Comparison of ENCODE assay signal across 1 cellular context in genomic region chr4:119162174-119162573, GRCh38.
TF ChIP-seq lines count a peak whose summit lies in the region.

No MANE protein-coding gene starts in this region.

TF ChIP-seq in GM23338, 12 proteins besides CTCF, POLR2A, EP300 and RAD21 (continued from another document):
- no peak for TF ChIP-seq ZNF462 (CRISPR knock-in tag; IDR thresholded peaks at IDR 0.05)
- TF ChIP-seq ZNF114 (CRISPR knock-in tag; IDR thresholded peaks at IDR 0.05): no peak
- TF ChIP-seq, protein P1, sequence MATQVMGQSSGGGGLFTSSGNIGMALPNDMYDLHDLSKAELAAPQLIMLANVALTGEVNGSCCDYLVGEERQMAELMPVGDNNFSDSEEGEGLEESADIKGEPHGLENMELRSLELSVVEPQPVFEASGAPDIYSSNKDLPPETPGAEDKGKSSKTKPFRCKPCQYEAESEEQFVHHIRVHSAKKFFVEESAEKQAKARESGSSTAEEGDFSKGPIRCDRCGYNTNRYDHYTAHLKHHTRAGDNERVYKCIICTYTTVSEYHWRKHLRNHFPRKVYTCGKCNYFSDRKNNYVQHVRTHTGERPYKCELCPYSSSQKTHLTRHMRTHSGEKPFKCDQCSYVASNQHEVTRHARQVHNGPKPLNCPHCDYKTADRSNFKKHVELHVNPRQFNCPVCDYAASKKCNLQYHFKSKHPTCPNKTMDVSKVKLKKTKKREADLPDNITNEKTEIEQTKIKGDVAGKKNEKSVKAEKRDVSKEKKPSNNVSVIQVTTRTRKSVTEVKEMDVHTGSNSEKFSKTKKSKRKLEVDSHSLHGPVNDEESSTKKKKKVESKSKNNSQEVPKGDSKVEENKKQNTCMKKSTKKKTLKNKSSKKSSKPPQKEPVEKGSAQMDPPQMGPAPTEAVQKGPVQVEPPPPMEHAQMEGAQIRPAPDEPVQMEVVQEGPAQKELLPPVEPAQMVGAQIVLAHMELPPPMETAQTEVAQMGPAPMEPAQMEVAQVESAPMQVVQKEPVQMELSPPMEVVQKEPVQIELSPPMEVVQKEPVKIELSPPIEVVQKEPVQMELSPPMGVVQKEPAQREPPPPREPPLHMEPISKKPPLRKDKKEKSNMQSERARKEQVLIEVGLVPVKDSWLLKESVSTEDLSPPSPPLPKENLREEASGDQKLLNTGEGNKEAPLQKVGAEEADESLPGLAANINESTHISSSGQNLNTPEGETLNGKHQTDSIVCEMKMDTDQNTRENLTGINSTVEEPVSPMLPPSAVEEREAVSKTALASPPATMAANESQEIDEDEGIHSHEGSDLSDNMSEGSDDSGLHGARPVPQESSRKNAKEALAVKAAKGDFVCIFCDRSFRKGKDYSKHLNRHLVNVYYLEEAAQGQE (IDR thresholded peaks at IDR 0.05; ENCODE audit: unreplicated experiment): no peak
- TF ChIP-seq CREB1 (CRISPR knock-in tag; IDR thresholded peaks at IDR 0.05; ENCODE audit: low read depth): no peak
- TF ChIP-seq ETS1 (IDR thresholded peaks at IDR 0.05): no peak
TF ChIP-seq in GM23338: peak in this region for 0.
